ENCODE assay signal across 23 cellular contexts in genomic region chr7:46355331-46355730, GRCh38.
DNase-seq lines count a peak whose midpoint lies in the region; ATAC-seq, FAIRE-seq and TF ChIP-seq lines count a peak whose summit lies in the region.
"Had no signal": no experiment of that assay in that cellular context is flagged by ENCODE, and none has a peak within 500 bp of the region (broad histone marks: within the 10 kb centered on the region; RNA-seq: fewer than 3 reads in every experiment).

No MANE protein-coding gene starts in this region.

- H3K27ac Mint-ChIP-seq in MCF 10A (ENCODE audit: low read depth, unreplicated experiment) = no peak overlapping the region
- H3K27ac Mint-ChIP-seq in osteocyte (ENCODE audit: unreplicated experiment) = peak overlapping the region; percentile 39
- H3K27ac Mint-ChIP-seq: B cell; CD4-positive, alpha-beta T cell; CD8-positive, alpha-beta T cell had no signal

- H3K4me1 Mint-ChIP-seq in MCF 10A (ENCODE audit: insufficient read depth, unreplicated experiment) (peaks cover 5% of the 10 kb centered on the region), osteocyte (ENCODE audit: unreplicated experiment) (peaks cover 11% of the 10 kb centered on the region)
- H3K4me1 Mint-ChIP-seq: B cell had no signal

- no peaks in the 10 kb centered on the region for H3K36me3 ChIP-seq in breast epithelium
- H3K36me3 ChIP-seq: BLaER1 treated with 17β-estradiol and CSF1 and Interleukin-3, amounts not matched to agents 10 nM and 100 nM had no signal

- DNase-seq in MCF 10A (ENCODE audit: unreplicated experiment) (peak; percentile 14), breast epithelium (ENCODE audit: low spot score in 2 of 2) (no peak), left lobe of liver (ENCODE audit: low spot score) (no peak), osteocyte (ENCODE audit: extremely low spot score, unreplicated experiment) (no peak), urothelium cell line (ENCODE audit: low spot score) (no peak)
- DNase-seq: AML-193; Caco-2; Calu3; CD4-positive, alpha-beta T cell; CD8-positive, alpha-beta T cell; DMS79 treated with DMSO at 0.1 percent for 48 hours; GF-D8 had no signal

- H3K27me3 Mint-ChIP-seq in MCF 10A (ENCODE audit: insufficient read depth, unreplicated experiment) (no peaks in the 10 kb centered on the region), osteocyte (ENCODE audit: unreplicated experiment) (no peaks in the 10 kb centered on the region)
- H3K27me3 Mint-ChIP-seq: B cell; CD4-positive, alpha-beta T cell had no signal

- TF ChIP-seq CTCF in MCF 10A (IDR thresholded peaks at IDR 0.05; ENCODE audit: unreplicated experiment) = no peak
- TF ChIP-seq CTCF in breast epithelium (IDR thresholded peaks at IDR 0.05) = no peak
- TF ChIP-seq CTCF in osteocyte (IDR thresholded peaks at IDR 0.05) = no peak

- H3K36me3 Mint-ChIP-seq in MCF 10A (ENCODE audit: insufficient read depth, unreplicated experiment) (no peaks in the 10 kb centered on the region), osteocyte (ENCODE audit: unreplicated experiment) (no peaks in the 10 kb centered on the region)
- H3K36me3 Mint-ChIP-seq: CD8-positive, alpha-beta T cell had no signal

- H3K9me3 Mint-ChIP-seq in MCF 10A (ENCODE audit: unreplicated experiment) (no peaks in the 10 kb centered on the region), osteocyte (ENCODE audit: unreplicated experiment) (no peaks in the 10 kb centered on the region)
- H3K9me3 Mint-ChIP-seq: CD4-positive, alpha-beta T cell; CD8-positive, alpha-beta T cell had no signal

- BruUV-seq in MCF 10A (replicated peaks; lab: Mats Ljungman, UMichigan) = no TSS peak

- no peak for TF ChIP-seq POLR2A in breast epithelium (IDR thresholded peaks at IDR 0.05)

- ATAC-seq in left lobe of liver (peak; percentile 58), HG02610 (IDR thresholded peaks at IDR 0.05; ENCODE audit: unreplicated experiment) (no peak), GM19395 (IDR thresholded peaks at IDR 0.05; ENCODE audit: unreplicated experiment) (no peak)
- ATAC-seq: A549; CD8-positive, alpha-beta T cell had no signal

- H3K4me1 ChIP-seq in breast epithelium = no peaks in the 10 kb centered on the region
- H3K4me1 ChIP-seq: Caco-2 had no signal

- H3K4me3 ChIP-seq in breast epithelium = no peak overlapping the region
- H3K4me3 ChIP-seq: A549; BLaER1 treated with 17β-estradiol and CSF1 and Interleukin-3, amounts not matched to agents 10 nM and 100 nM had no signal

- H3K4me3 Mint-ChIP-seq in MCF 10A (ENCODE audit: unreplicated experiment) (no peak overlapping the region), osteocyte (ENCODE audit: unreplicated experiment) (no peak overlapping the region)
- H3K4me3 Mint-ChIP-seq: B cell; CD4-positive, alpha-beta T cell; CD8-positive, alpha-beta T cell had no signal

- POLR2A ChIA-PET in MCF 10A (lab: Yijun Ruan, JAX) = no interaction called here

- peak; percentile 42 for FAIRE-seq in urothelium cell line (lab: Jason Lieb, UNC)
- FAIRE-seq: D721Med, G401.6, GM12891, GM19239 had no signal

- CTCF ChIA-PET in MCF 10A (lab: Yijun Ruan, JAX) = interaction anchor here (0.9 to 2.9 kb wide), 5 partner anchors 432 to 745 kb away, joined by 3 to 24 read pairs (median 5); no protein-coding TSS in a partner anchor

- no peaks in the 10 kb centered on the region for H3K27me3 ChIP-seq in breast epithelium
- H3K27me3 ChIP-seq: BLaER1 treated with 17β-estradiol and CSF1 and Interleukin-3, amounts not matched to agents 10 nM and 100 nM had no signal

- no peaks in the 10 kb centered on the region for H3K9me3 ChIP-seq in breast epithelium
- H3K9me3 ChIP-seq: A549; BLaER1 treated with 17β-estradiol and CSF1 and Interleukin-3, amounts not matched to agents 10 nM and 100 nM; Caco-2 had no signal

- intact Hi-C loops in MCF 10A (cut with micrococcal nuclease) (loop anchor here (10.0 kb wide), 1 partner anchor 1201 kb away; the partner anchor contains the start of gene RAMP3), breast epithelium (cut with DNase I; ENCODE audit: low total_unique reads) (no loop called here)

- H3K27ac ChIP-seq in breast epithelium = no peak overlapping the region
- H3K27ac ChIP-seq: 22Rv1; BLaER1 treated with 17β-estradiol and CSF1 and Interleukin-3, amounts not matched to agents 10 nM and 100 nM; C4-2B had no signal
